ENCODE assay signal across 10 cellular contexts in the genomic region with DNA sequence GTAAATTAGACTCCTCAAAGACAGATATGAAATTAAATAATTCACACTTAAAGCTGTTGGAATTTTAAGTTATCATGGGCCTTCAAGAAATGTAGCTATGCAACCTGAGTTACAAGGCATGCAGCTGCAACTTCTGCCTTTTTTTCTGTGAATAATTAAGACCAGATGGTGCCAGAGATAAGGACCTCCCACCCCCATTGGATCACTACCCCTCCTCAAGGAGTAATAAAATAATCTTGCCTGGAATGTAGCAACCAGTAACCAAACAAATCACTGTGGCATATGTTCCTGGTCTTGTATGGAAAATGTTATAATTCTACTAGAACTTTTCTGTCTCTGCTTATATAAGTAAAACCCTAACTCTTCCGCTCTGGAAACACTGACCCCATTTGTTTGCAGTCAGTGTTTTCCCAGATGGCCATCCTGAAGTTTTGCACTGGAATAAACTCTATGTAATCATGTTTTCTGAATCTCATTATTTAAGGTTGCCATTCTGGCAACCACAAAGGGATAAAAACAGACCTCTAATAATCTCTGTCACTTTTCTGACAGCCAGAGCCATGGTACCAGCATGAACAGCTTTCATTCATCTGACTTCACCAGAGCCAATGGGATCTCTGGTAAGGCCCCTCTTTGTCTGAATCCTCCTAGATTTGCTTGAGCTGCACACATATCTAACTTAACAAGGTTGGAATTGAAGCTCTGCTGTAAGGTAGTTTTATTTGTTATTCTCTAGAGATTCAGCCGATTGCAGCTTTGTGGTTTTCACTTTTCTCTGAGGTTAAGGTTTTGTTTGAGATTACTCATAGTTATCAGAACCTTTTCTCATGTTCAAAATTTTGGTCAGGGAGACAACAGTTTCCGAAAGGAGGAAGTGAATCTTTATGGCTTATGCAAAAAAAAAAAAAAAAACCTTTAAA.
DNase-seq lines count a peak whose midpoint lies in the region; ATAC-seq and TF ChIP-seq lines count a peak whose summit lies in the region.
"Had no signal": no experiment of that assay in that cellular context is flagged by ENCODE, and none has a peak within 500 bp of the region (broad histone marks: within the 10 kb centered on the region; RNA-seq: fewer than 3 reads in every experiment).

No MANE protein-coding gene starts in this region.

- no peak overlapping the region for H3K27ac Mint-ChIP-seq in GM23338
- no peak overlapping the region for H3K27ac Mint-ChIP-seq in osteocyte (ENCODE audit: unreplicated experiment)

- H3K4me2 ChIP-seq in GM23338, result no peak overlapping the region

- DNase-seq in GM23338 (ENCODE audit: low spot score) (no peak), HT1080 (ENCODE audit: low read depth) (peak; percentile 51), left kidney (ENCODE audit: low read depth, low spot score) (peak; percentile 11), osteocyte (ENCODE audit: extremely low spot score, unreplicated experiment) (no peak), posterior vena cava (ENCODE audit: low spot score) (no peak), KG1 (lab: John Stamatoyannopoulos, UW) (no peak), NCI-H187 treated with DMSO at 0.1 percent for 48 hours (lab: John Stamatoyannopoulos, UW) (no peak)

- no peak overlapping the region for H3K27ac ChIP-seq in GM23338 (ENCODE audit: low read depth)
- H3K27ac ChIP-seq: skin epidermis had no signal

- no peaks in the 10 kb centered on the region for H3F3A ChIP-seq in GM23338 (replicated peaks; ENCODE audit: low read depth)

- H3K4me1 ChIP-seq in GM23338 (ENCODE audit: insufficient read depth), result peaks cover 21% of the 10 kb centered on the region

- no peaks in the 10 kb centered on the region for H3K9me3 Mint-ChIP-seq in GM23338
- no peaks in the 10 kb centered on the region for H3K9me3 Mint-ChIP-seq in osteocyte (ENCODE audit: unreplicated experiment)

- H3K36me3 ChIP-seq in GM23338 (ENCODE audit: insufficient read depth), result no peaks in the 10 kb centered on the region

- H3K4me3 Mint-ChIP-seq in GM23338 (no peak overlapping the region), osteocyte (ENCODE audit: unreplicated experiment) (no peak overlapping the region)

- H3K36me3 Mint-ChIP-seq in GM23338 (ENCODE audit: low read depth) (no peaks in the 10 kb centered on the region), osteocyte (ENCODE audit: unreplicated experiment) (no peaks in the 10 kb centered on the region)

- TF ChIP-seq CTCF in GM23338 (conservative IDR thresholded peaks at IDR 0.05; ENCODE audit: low read depth in 2 of 2) (no peak), osteocyte (IDR thresholded peaks at IDR 0.05) (no peak)

- H3K27me3 Mint-ChIP-seq in GM23338 (ENCODE audit: insufficient read depth, low read depth, poor library complexity), result no peaks in the 10 kb centered on the region
- no peaks in the 10 kb centered on the region for H3K27me3 Mint-ChIP-seq in osteocyte (ENCODE audit: unreplicated experiment)

- H3K9me2 ChIP-seq in GM23338 (ENCODE audit: insufficient read depth), result no peaks in the 10 kb centered on the region

- ATAC-seq in GM18858 (IDR thresholded peaks at IDR 0.05; ENCODE audit: unreplicated experiment) (peak; percentile 100), GM23338 (no peak)
- ATAC-seq: Right ventricle myocardium inferior had no signal

- H2AFZ ChIP-seq in GM23338, result 0 out of 2 replicates have a peak overlapping the region, but pooled peaks have one; percentile 7

- no peaks in the 10 kb centered on the region for H4K20me1 ChIP-seq in GM23338 (replicated peaks; ENCODE audit: insufficient read depth)

- intact Hi-C loops in posterior vena cava (cut with DNase I), result no loop called here

- H3K27me3 ChIP-seq in GM23338 (ENCODE audit: insufficient read depth), result no peaks in the 10 kb centered on the region

- no peaks in the 10 kb centered on the region for H3K79me2 ChIP-seq in GM23338 (replicated peaks; ENCODE audit: insufficient read depth)

- H3K4me3 ChIP-seq in GM23338, result no peak overlapping the region
- H3K4me3 ChIP-seq: skin epidermis had no signal

- H3K4me1 Mint-ChIP-seq in GM23338, result peaks cover 11% of the 10 kb centered on the region
- peaks cover 9% of the 10 kb centered on the region for H3K4me1 Mint-ChIP-seq in osteocyte (ENCODE audit: unreplicated experiment)

TF ChIP-seq in GM23338, 12 proteins besides CTCF, POLR2A, EP300 and RAD21 (continues in another document):
- TF ChIP-seq POLR2AphosphoS5 (IDR thresholded peaks at IDR 0.05; ENCODE audit: low read depth) (no peak), JUNB (IDR thresholded peaks at IDR 0.05; ENCODE audit: unreplicated experiment) (no peak), ZNF331 (CRISPR knock-in tag; IDR thresholded peaks at IDR 0.05; ENCODE audit: low read depth) (no peak), REST (IDR thresholded peaks at IDR 0.05; ENCODE audit: unreplicated experiment) (no peak)

Comparison
In these comparisons a context has a peak if more than half of its experiments do, and no peak if none do; other contexts are left out.
1. DNase-seq: peak in HT1080 (single experiment) and left kidney (single experiment); none in GM23338 (single experiment), osteocyte (single experiment), posterior vena cava (single experiment), KG1 (single experiment) and NCI-H187 treated with DMSO at 0.1 percent for 48 hours (single experiment).